In the genomic region with DNA sequence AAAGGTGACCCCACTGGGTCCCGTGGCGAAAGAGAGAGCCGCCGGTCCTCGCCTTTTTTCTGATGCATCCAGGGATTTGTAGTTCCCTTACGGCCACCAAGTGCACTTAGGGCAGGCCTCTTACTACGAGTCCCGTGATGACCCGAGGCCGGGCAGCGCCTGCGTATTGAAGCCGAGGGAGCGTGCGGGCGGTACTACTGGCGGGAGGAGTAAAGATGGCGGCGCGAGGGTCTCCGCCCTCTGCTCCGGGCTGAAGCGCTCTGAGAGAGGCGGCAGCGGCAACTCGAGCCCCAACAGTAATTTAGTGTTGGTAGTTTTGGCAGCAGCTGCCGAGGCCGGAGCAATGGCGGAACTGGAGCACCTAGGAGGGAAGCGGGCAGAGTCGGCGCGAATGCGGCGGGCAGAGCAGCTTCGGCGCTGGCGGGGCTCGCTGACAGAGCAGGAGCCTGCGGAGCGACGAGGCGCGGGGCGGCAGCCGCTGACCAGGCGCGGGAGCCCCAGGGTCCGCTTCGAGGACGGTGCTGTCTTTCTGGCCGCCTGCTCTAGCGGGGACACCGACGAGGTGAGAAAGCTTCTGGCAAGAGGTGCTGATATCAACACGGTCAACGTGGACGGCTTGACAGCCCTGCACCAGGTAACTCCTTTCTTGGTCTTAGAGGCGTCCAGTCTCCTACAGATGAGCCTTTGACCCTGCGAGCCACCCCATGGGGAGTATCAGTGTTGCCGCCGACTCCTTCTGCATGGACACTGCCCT, we compare ENCODE assay signal across 8 cellular contexts. TPM values are rescaled to one million over a fixed set of nuclear protein-coding genes. Genes with fewer than 3 reads are reported as not detected.
DNase-seq lines count a peak whose midpoint lies in the region; ATAC-seq, FAIRE-seq and TF ChIP-seq lines count a peak whose summit lies in the region.

A gene with protein sequence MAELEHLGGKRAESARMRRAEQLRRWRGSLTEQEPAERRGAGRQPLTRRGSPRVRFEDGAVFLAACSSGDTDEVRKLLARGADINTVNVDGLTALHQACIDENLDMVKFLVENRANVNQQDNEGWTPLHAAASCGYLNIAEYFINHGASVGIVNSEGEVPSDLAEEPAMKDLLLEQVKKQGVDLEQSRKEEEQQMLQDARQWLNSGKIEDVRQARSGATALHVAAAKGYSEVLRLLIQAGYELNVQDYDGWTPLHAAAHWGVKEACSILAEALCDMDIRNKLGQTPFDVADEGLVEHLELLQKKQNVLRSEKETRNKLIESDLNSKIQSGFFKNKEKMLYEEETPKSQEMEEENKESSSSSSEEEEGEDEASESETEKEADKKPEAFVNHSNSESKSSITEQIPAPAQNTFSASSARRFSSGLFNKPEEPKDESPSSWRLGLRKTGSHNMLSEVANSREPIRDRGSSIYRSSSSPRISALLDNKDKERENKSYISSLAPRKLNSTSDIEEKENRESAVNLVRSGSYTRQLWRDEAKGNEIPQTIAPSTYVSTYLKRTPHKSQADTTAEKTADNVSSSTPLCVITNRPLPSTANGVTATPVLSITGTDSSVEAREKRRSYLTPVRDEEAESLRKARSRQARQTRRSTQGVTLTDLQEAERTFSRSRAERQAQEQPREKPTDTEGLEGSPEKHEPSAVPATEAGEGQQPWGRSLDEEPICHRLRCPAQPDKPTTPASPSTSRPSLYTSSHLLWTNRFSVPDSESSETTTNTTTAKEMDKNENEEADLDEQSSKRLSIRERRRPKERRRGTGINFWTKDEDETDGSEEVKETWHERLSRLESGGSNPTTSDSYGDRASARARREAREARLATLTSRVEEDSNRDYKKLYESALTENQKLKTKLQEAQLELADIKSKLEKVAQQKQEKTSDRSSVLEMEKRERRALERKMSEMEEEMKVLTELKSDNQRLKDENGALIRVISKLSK (plus strand): TSS at position 191 of the 754 bp plus-strand sequence. CDS start 153 bp downstream, at position 344.

- CTCF ChIA-PET in mammary epithelial cell (lab: Charles Lee; ENCODE audit: low non-redundant PET) = no interaction called here

- H3K36me3 ChIP-seq in ACC112 (ENCODE audit: insufficient read depth, low read length) (no peaks in the 10 kb centered on the region), mammary epithelial cell (ENCODE audit: insufficient read depth, low read length) (no peaks in the 10 kb centered on the region), iPS-20b (ENCODE audit: insufficient read depth, low read depth, low read length) (no peaks in the 10 kb centered on the region), small intestine (ENCODE audit: control insufficient read depth in 2 of 2, insufficient read depth in 2 of 2, low read length in 2 of 2) (no peaks in the 10 kb centered on the region)

- H3K79me2 ChIP-seq in ACC112 (ENCODE audit: control insufficient read depth, insufficient read depth, low read length, unreplicated experiment) (peaks cover 28% of the 10 kb centered on the region), mammary epithelial cell (ENCODE audit: insufficient read depth, low read length) (peaks cover 45% of the 10 kb centered on the region)

- H3K27me3 ChIP-seq in ACC112 (ENCODE audit: insufficient read depth, low read length) = no peaks in the 10 kb centered on the region
- H3K27me3 ChIP-seq in mammary epithelial cell (ENCODE audit: insufficient read depth, low read length) = no peaks in the 10 kb centered on the region
- no peaks in the 10 kb centered on the region for H3K27me3 ChIP-seq in iPS-20b (ENCODE audit: insufficient read depth, low read length)
- no peaks in the 10 kb centered on the region for H3K27me3 ChIP-seq in small intestine (ENCODE audit: control insufficient read depth in 2 of 2, insufficient read depth in 2 of 2, low read length in 2 of 2)

- in situ Hi-C loops in mammary epithelial cell (cut with MboI; ENCODE audit: low sequenced_read_pairs in 2 of 2) = loop anchor here in 1 of 2 donors (25.0 kb wide), 2 partner anchors 264 to 364 kb away; a partner anchor contains a TSS

- 2% methylated on average over 32 of the region's 62 CpGs for WGBS in mammary epithelial cell (ENCODE audit: low coverage, missing lambda C conversion rate)
- WGBS in small intestine, 3 donors = 0% methylated on average over 52 to 62 of the region's 62 CpGs

- DNase-seq in NCI-H2196 treated with DMSO at 0.1 percent for 48 hours (lab: John Stamatoyannopoulos, UW; ENCODE audit: unreplicated experiment) = peak; percentile 99
- DNase-seq in mammary epithelial cell = peak; percentile 98
- DNase-seq in small intestine = peak; percentile 99

- ATAC-seq in GM18870 (IDR thresholded peaks at IDR 0.05; ENCODE audit: unreplicated experiment) (peak; percentile 93), HG03135 (IDR thresholded peaks at IDR 0.05; ENCODE audit: unreplicated experiment) (peak; percentile 97)

- H3K9me3 ChIP-seq in mammary epithelial cell (replicated peaks; ENCODE audit: insufficient read depth, low read length) = no peaks in the 10 kb centered on the region
- H3K9me3 ChIP-seq in iPS-20b (ENCODE audit: insufficient read depth, low read depth, low read length) = no peaks in the 10 kb centered on the region
- no peaks in the 10 kb centered on the region for H3K9me3 ChIP-seq in small intestine (ENCODE audit: control insufficient read depth, low read depth)

- no TSS peak for BruUV-seq in mammary epithelial cell (replicated peaks; lab: Mats Ljungman, UMichigan)

- peak within 1 kb of the TSS; percentile 86 for H3K4me2 ChIP-seq in mammary epithelial cell (ENCODE audit: insufficient read depth, low read depth, low read length)

- intact Hi-C loops in mammary epithelial cell (cut with micrococcal nuclease) = loop anchor here (10.0 kb wide), 1 partner anchor 246 kb away; no protein-coding TSS in a partner anchor

- peak within 1 kb of the TSS; percentile 78 for H2AFZ ChIP-seq in ACC112 (ENCODE audit: low read length, unreplicated experiment)
- peak within 1 kb of the TSS; percentile 98 for H2AFZ ChIP-seq in mammary epithelial cell (ENCODE audit: low read depth, low read length)

- FAIRE-seq in small intestine (lab: Jason Lieb, UNC) = no peak

- no peaks in the 10 kb centered on the region for H4K20me1 ChIP-seq in mammary epithelial cell (ENCODE audit: insufficient read depth, low read length)

- H3K4me1 ChIP-seq in ACC112 (ENCODE audit: control insufficient read depth, insufficient read depth, low read length, unreplicated experiment) (peaks cover 21% of the 10 kb centered on the region), mammary epithelial cell (ENCODE audit: insufficient read depth, low read length) (peaks cover 8% of the 10 kb centered on the region), iPS-20b (ENCODE audit: insufficient read depth, low read length) (peaks cover 8% of the 10 kb centered on the region; the same call in 1 of the 2 replicates), small intestine (ENCODE audit: control insufficient read depth in 2 of 2, insufficient read depth in 1 of 2, low read depth in 1 of 2, low read length in 1 of 2) (peaks cover 0 to 3% of the 10 kb centered on the region in 2 donors)

- dilution Hi-C loops in mammary epithelial cell (cut with HindIII; ENCODE audit: low sequenced_read_pairs) = no loop called here

- peak within 1 kb of the TSS; percentile 94 for H3K9ac ChIP-seq in mammary epithelial cell (ENCODE audit: insufficient read depth, low read length)
- H3K9ac ChIP-seq in iPS-20b (ENCODE audit: low read depth, low read length) = peak within 1 kb of the TSS; percentile 77

- TF ChIP-seq CTCF in VCaP (conservative IDR thresholded peaks at IDR 0.05) (no peak), mammary epithelial cell (conservative IDR thresholded peaks at IDR 0.05 in 1 of 2, IDR thresholded peaks at IDR 0.05 in 1 of 2; ENCODE audit: extremely low read depth in 1 of 2, insufficient read depth in 1 of 2, low read depth in 1 of 2, low read length in 2 of 2) (no peak)

- peak within 1 kb of the TSS; percentile 91 for H3K27ac ChIP-seq in ACC112 (ENCODE audit: low read depth, low read length)
- peak within 1 kb of the TSS; percentile 82 for H3K27ac ChIP-seq in VCaP
- H3K27ac ChIP-seq in mammary epithelial cell (ENCODE audit: insufficient read depth, low read depth, low read length) = peak within 1 kb of the TSS; percentile 84
- H3K27ac ChIP-seq in iPS-20b (ENCODE audit: low read length) = no peak within 1 kb of the TSS
- H3K27ac ChIP-seq in small intestine (ENCODE audit: low read depth in 1 of 2, low read length in 1 of 2) = peak within 1 kb of the TSS; percentile 61 to 89

- H3K4me3 ChIP-seq in ACC112 (ENCODE audit: low read depth, low read length) = peak within 1 kb of the TSS; percentile 95
- peak within 1 kb of the TSS; percentile 95 to 97 (median 97) for H3K4me3 ChIP-seq in mammary epithelial cell (replicated peaks in 1 of 3; ENCODE audit: insufficient read depth in 1 of 3, low read depth in 2 of 3, low read length in 3 of 3)
- peak within 1 kb of the TSS; percentile 92 for H3K4me3 ChIP-seq in iPS-20b (ENCODE audit: low read length)
- peak within 1 kb of the TSS; percentile 77 to 79 for H3K4me3 ChIP-seq in small intestine (ENCODE audit: low read depth in 1 of 2, low read length in 2 of 2)

RNA-seq across cellular contexts. Expression of the gene that starts here (rescaled TPM):
- 10 to 100 TPM; 13.5 to 42.0 TPM for total RNA-seq in mammary epithelial cell
- polyA plus RNA-seq in mammary epithelial cell (5.0 TPM), small intestine (10 to 100 TPM in 1 of 3 donors, 1 to 10 TPM in 2; 1.1 to 18.1 (median 4.1) TPM)
- 15.6 TPM for polyA minus RNA-seq in mammary epithelial cell
